Comparison of ENCODE assay signal across 7 cellular contexts in genomic region chr15:71880276-71880675, GRCh38.
"Had no signal": no experiment of that assay in that cellular context is flagged by ENCODE, and none has a peak within 500 bp of the region (broad histone marks: within the 10 kb centered on the region; RNA-seq: fewer than 3 reads in every experiment).

No MANE protein-coding gene starts in this region.

- H3K4me3 Mint-ChIP-seq: IgD-negative memory B cell had no signal

- H2AFZ ChIP-seq: GM23248 had no signal

- DNase-seq: GM23248, GOT3, H7, HCEC 1CT had no signal

- ATAC-seq: HepG2 had no signal

- H3K27ac ChIP-seq: GM23248, HL-60 had no signal

- H3K27ac Mint-ChIP-seq: IgD-negative memory B cell had no signal

- H3K27me3 Mint-ChIP-seq: IgD-negative memory B cell had no signal

- H3K9ac ChIP-seq: GM23248 had no signal

- H3K4me3 ChIP-seq: GM23248 had no signal

- H3K9me3 Mint-ChIP-seq: IgD-negative memory B cell had no signal
